ENCODE assay signal across 19 cellular contexts in genomic region chr12:103751171-103751570, GRCh38.
DNase-seq lines count a peak whose midpoint lies in the region; ATAC-seq and TF ChIP-seq lines count a peak whose summit lies in the region.
"Had no signal": no experiment of that assay in that cellular context is flagged by ENCODE, and none has a peak within 500 bp of the region (broad histone marks: within the 10 kb centered on the region; RNA-seq: fewer than 3 reads in every experiment).

No MANE protein-coding gene starts in this region.

- no peak for ATAC-seq in DND-41 (ENCODE audit: insufficient read depth, low read depth)
- ATAC-seq: esophagus mucosa, lower lobe of right lung had no signal

- POLR2A ChIA-PET in OCI-LY7 (lab: Charles Lee), result no interaction called here

- no peak for TF ChIP-seq EP300 in suprapubic skin (IDR thresholded peaks at IDR 0.05)

- TF ChIP-seq CTCF in DND-41 (IDR thresholded peaks at IDR 0.05; ENCODE audit: borderline replicate concordance, extremely low read depth, low read length, poor library complexity, severe bottlenecking) (peak; percentile 30), GM12874 (IDR thresholded peaks at IDR 0.05; ENCODE audit: insufficient read depth, low read depth, low read length) (peak; percentile 36; the same call in 1 of the 2 replicates), OCI-LY7 (conservative IDR thresholded peaks at IDR 0.05; ENCODE audit: low read length) (peak; percentile 59), fibroblast of mammary gland (conservative IDR thresholded peaks at IDR 0.05; ENCODE audit: control insufficient read depth, insufficient read depth, low read depth, low read length) (peak; percentile 1), adrenal gland (IDR thresholded peaks at IDR 0.05) (no peak), suprapubic skin (IDR thresholded peaks at IDR 0.05) (no peak)

- TF ChIP-seq POLR2A in adrenal gland (IDR thresholded peaks at IDR 0.05) (no peak), suprapubic skin (IDR thresholded peaks at IDR 0.05) (no peak)

- H3K36me3 ChIP-seq in DND-41 (ENCODE audit: insufficient read depth, low read length), result no peaks in the 10 kb centered on the region
- H3K36me3 ChIP-seq in OCI-LY7 (ENCODE audit: insufficient read depth, low read length), result no peaks in the 10 kb centered on the region
- no peaks in the 10 kb centered on the region for H3K36me3 ChIP-seq in adrenal gland (replicated peaks in 1 of 2)
- no peaks in the 10 kb centered on the region for H3K36me3 ChIP-seq in suprapubic skin
- H3K36me3 ChIP-seq: lower lobe of right lung had no signal

- H3K4me2 ChIP-seq in DND-41 (ENCODE audit: insufficient read depth, low read length) (no peak overlapping the region), OCI-LY7 (ENCODE audit: low read length) (no peak overlapping the region)

- H4K20me1 ChIP-seq in DND-41 (ENCODE audit: insufficient read depth, low read length) (peaks cover 5% of the 10 kb centered on the region; the same call in 1 of the 2 replicates), OCI-LY7 (ENCODE audit: insufficient read depth, low read length) (no peaks in the 10 kb centered on the region)

- WGBS in adrenal gland, 4 donors, result 74 to 100% (median 89%) methylated on average over 1 of the region's 1 CpG
- WGBS in suprapubic skin, result 96% methylated on average over 1 of the region's 1 CpG

- intact Hi-C loops in OCI-LY7 (cut with micrococcal nuclease; ENCODE audit: unreplicated experiment) (no loop called here), adrenal gland (cut with DNase I) (no loop called here)

- H2AFZ ChIP-seq in DND-41 (ENCODE audit: low read depth, low read length), result no peak overlapping the region
- no peak overlapping the region for H2AFZ ChIP-seq in OCI-LY7 (ENCODE audit: low read length)

- DNase-seq in DND-41, result no peak
- DNase-seq in OCI-LY7 (ENCODE audit: low spot score), result no peak
- no peak for DNase-seq in fibroblast of mammary gland (ENCODE audit: low read depth)
- DNase-seq in substantia nigra (lab: John Stamatoyannopoulos, UW), result no peak
- DNase-seq in activated T-cell treated with anti-CD3 and anti-CD28 coated beads for 4 hours, result no peak
- no peak for DNase-seq in adrenal gland
- no peak for DNase-seq in suprapubic skin (ENCODE audit: low spot score in 2 of 2)
- DNase-seq: activated CD8-positive, alpha-beta memory T cell treated with anti-CD3 and anti-CD28 coated beads, Interleukin-2, amount 50 U/mL, for 48 hours; GF-D8; hippocampal formation; KG1; lower lobe of right lung; NCI-H187; NCI-H524 had no signal

- H3K9me3 ChIP-seq in DND-41 (ENCODE audit: insufficient read depth, low read length, severe bottlenecking) (no peaks in the 10 kb centered on the region), OCI-LY7 (ENCODE audit: low read length) (no peaks in the 10 kb centered on the region), adrenal gland (replicated peaks in 1 of 3) (no peaks in the 10 kb centered on the region), suprapubic skin (no peaks in the 10 kb centered on the region)
- H3K9me3 ChIP-seq: lower lobe of right lung had no signal

- H3K27me3 ChIP-seq in DND-41 (ENCODE audit: insufficient read depth, low read length, poor library complexity) (peaks cover 6% of the 10 kb centered on the region), adrenal gland (no peaks in the 10 kb centered on the region), suprapubic skin (peaks cover 5% of the 10 kb centered on the region)

- no peaks in the 10 kb centered on the region for H3K9me2 ChIP-seq in OCI-LY7 (ENCODE audit: insufficient read depth, low read length)

- H3K4me1 ChIP-seq in DND-41 (ENCODE audit: insufficient read depth, low read length) (no peaks in the 10 kb centered on the region), OCI-LY7 (ENCODE audit: insufficient read depth, low read length, poor library complexity, severe bottlenecking) (no peaks in the 10 kb centered on the region), adrenal gland (replicated peaks in 1 of 2) (no peaks in the 10 kb centered on the region), suprapubic skin (no peaks in the 10 kb centered on the region)
- H3K4me1 ChIP-seq: lower lobe of right lung had no signal

- H3K79me2 ChIP-seq in DND-41 (ENCODE audit: insufficient read depth, low read length), result no peaks in the 10 kb centered on the region
- H3K79me2 ChIP-seq in OCI-LY7 (ENCODE audit: insufficient read depth, low read depth, low read length), result no peaks in the 10 kb centered on the region

- H3K4me3 ChIP-seq in DND-41 (ENCODE audit: low read depth in 1 of 2, low read length in 2 of 2) (no peak overlapping the region), OCI-LY7 (ENCODE audit: low read depth, low read length, poor library complexity, severe bottlenecking) (no peak overlapping the region), fibroblast of mammary gland (ENCODE audit: control insufficient read depth, low read depth, low read length) (no peak overlapping the region), adrenal gland (no peak overlapping the region), suprapubic skin (no peak overlapping the region)
- H3K4me3 ChIP-seq: lower lobe of right lung, SK-N-MC had no signal

- H3K27ac ChIP-seq in DND-41 (ENCODE audit: low read length), result no peak overlapping the region
- no peak overlapping the region for H3K27ac ChIP-seq in OCI-LY7 (ENCODE audit: low read depth, low read length, poor library complexity, severe bottlenecking)
- no peak overlapping the region for H3K27ac ChIP-seq in substantia nigra (ENCODE audit: low read depth, low read length, poor library complexity, severe bottlenecking)
- no peak overlapping the region for H3K27ac ChIP-seq in adrenal gland
- H3K27ac ChIP-seq in suprapubic skin, result no peak overlapping the region
- H3K27ac ChIP-seq: C4-2B, lower lobe of right lung, SK-N-MC, VCaP had no signal

- CTCF ChIA-PET in OCI-LY7 (lab: Charles Lee; ENCODE audit: unreplicated experiment), result no interaction called here

- BruUV-seq in OCI-LY7 (replicated peaks; lab: Mats Ljungman, UMichigan), result no TSS peak

- H3K9ac ChIP-seq in DND-41 (ENCODE audit: low read depth, low read length), result no peak overlapping the region

Comparison
In these comparisons a context has a peak if more than half of its experiments do, and no peak if none do; other contexts are left out.
1. CTCF ChIP-seq: peak in DND-41 (single experiment), GM12874 (single experiment), OCI-LY7 (single experiment) and fibroblast of mammary gland (single experiment); none in adrenal gland (0 of 6) and suprapubic skin (0 of 2).